21 cellular contexts compared by ENCODE assay signal in genomic region chr19:48311384-48311783, GRCh38. TPM values are rescaled to one million over a fixed set of nuclear protein-coding genes. Genes with fewer than 3 reads are reported as not detected.
DNase-seq lines count a peak whose midpoint lies in the region; ATAC-seq, FAIRE-seq and TF ChIP-seq lines count a peak whose summit lies in the region.
"Had no signal": no experiment of that assay in that cellular context is flagged by ENCODE, and none has a peak within 500 bp of the region (broad histone marks: within the 10 kb centered on the region; RNA-seq: fewer than 3 reads in every experiment).

No MANE protein-coding gene starts in this region.

- H3K36me3 ChIP-seq in left ventricle myocardium inferior (no peaks in the 10 kb centered on the region), heart left ventricle (no peaks in the 10 kb centered on the region), kidney (ENCODE audit: control insufficient read depth in 1 of 2, insufficient read depth in 2 of 2, low read length in 2 of 2) (no peaks in the 10 kb centered on the region), neuronal stem cell (replicated peaks in 1 of 2; ENCODE audit: control insufficient read depth in 2 of 2, insufficient read depth in 2 of 2, low read length in 2 of 2) (no peaks in the 10 kb centered on the region)

- H3K4me2 ChIP-seq in neuronal stem cell (ENCODE audit: insufficient read depth, low read length, poor library complexity, severe bottlenecking): no peak overlapping the region

- H3K4me3 ChIP-seq in left ventricle myocardium inferior (no peak overlapping the region), heart left ventricle (no peak overlapping the region), kidney (ENCODE audit: low read length in 2 of 2) (no peak overlapping the region), neuronal stem cell (ENCODE audit: low read length in 2 of 2) (no peak overlapping the region)
- H3K4me3 ChIP-seq: GM23248 had no signal

- DNase-seq in left ventricle myocardium inferior: no peak
- DNase-seq in heart left ventricle: no peak
- peak; percentile 25 for DNase-seq in kidney
- DNase-seq in neuronal stem cell (ENCODE audit: low spot score): no peak
- DNase-seq in iPS-NIHi11 (ENCODE audit: low spot score): no peak
- DNase-seq: C1 segment of cervical spinal cord; Calu3; CD4-positive, alpha-beta memory T cell; COR-L47; DMS153; DND-41; GM23248; H7; HCEC 1CT had no signal

- no peaks in the 10 kb centered on the region for H3K79me1 ChIP-seq in neuronal stem cell (ENCODE audit: low read depth, low read length)

- no peak for ATAC-seq in heart left ventricle
- ATAC-seq in GM21447 (IDR thresholded peaks at IDR 0.05; ENCODE audit: unreplicated experiment): no peak

- no peak overlapping the region for H2AFZ ChIP-seq in neuronal stem cell (ENCODE audit: low read length)
- H2AFZ ChIP-seq: GM23248 had no signal

- FAIRE-seq in kidney (lab: Jason Lieb, UNC): no peak
- FAIRE-seq: G401.6, GM12892, H1 had no signal

- WGBS in heart left ventricle, 4 donors: 96 to 100% (median 97%) methylated on average over 11 of the region's 11 CpGs
- no CpG with 5 or more reads among the region's 11 CpGs for WGBS in neuronal stem cell (ENCODE audit: extremely low coverage in 2 of 2, insufficient read length in 2 of 2, insufficient replicate concordance in 1 of 2), 2 donors

- no peak overlapping the region for H3K9ac ChIP-seq in kidney (ENCODE audit: low read length in 2 of 2)
- no peak overlapping the region for H3K9ac ChIP-seq in neuronal stem cell (ENCODE audit: low read depth, low read length, poor library complexity)
- H3K9ac ChIP-seq: GM23248 had no signal

- H3K9me3 ChIP-seq in left ventricle myocardium inferior (replicated peaks) (no peaks in the 10 kb centered on the region), heart left ventricle (no peaks in the 10 kb centered on the region), kidney (ENCODE audit: control insufficient read depth in 1 of 2, low read length in 2 of 2) (no peaks in the 10 kb centered on the region), neuronal stem cell (replicated peaks in 1 of 2; ENCODE audit: control insufficient read depth in 2 of 2, insufficient read depth in 1 of 2, low read depth in 1 of 2, low read length in 2 of 2) (no peaks in the 10 kb centered on the region)

- no peak overlapping the region for H4K91ac ChIP-seq in neuronal stem cell (ENCODE audit: low read depth, low read length, poor library complexity)

- TF ChIP-seq CTCF in left ventricle myocardium inferior (IDR thresholded peaks at IDR 0.05; ENCODE audit: borderline replicate concordance) (no peak), heart left ventricle (IDR thresholded peaks at IDR 0.05) (no peak), kidney (IDR thresholded peaks at IDR 0.05; ENCODE audit: borderline replicate concordance, extremely low read depth, insufficient read depth) (no peak)

- H3K27me3 ChIP-seq in left ventricle myocardium inferior (ENCODE audit: low read depth) (no peaks in the 10 kb centered on the region), heart left ventricle (no peaks in the 10 kb centered on the region), neuronal stem cell (ENCODE audit: control insufficient read depth in 3 of 3, insufficient read depth in 3 of 3, low read depth in 1 of 3, low read length in 3 of 3) (peaks cover 0 to 6% (median 0%) of the 10 kb centered on the region in 3 experiments)

- H2BK15ac ChIP-seq in neuronal stem cell (ENCODE audit: low read length): no peak overlapping the region

- H3K18ac ChIP-seq in neuronal stem cell (ENCODE audit: low read length): no peak overlapping the region

- no peak overlapping the region for H3K23ac ChIP-seq in neuronal stem cell (ENCODE audit: low read depth, low read length, poor library complexity)

- no peak overlapping the region for H2AK5ac ChIP-seq in neuronal stem cell (ENCODE audit: low read depth, low read length)

- H3K4me1 ChIP-seq in left ventricle myocardium inferior: peaks cover 28% of the 10 kb centered on the region
- peaks cover 0 to 26% (median 15%) of the 10 kb centered on the region in 12 donors for H3K4me1 ChIP-seq in heart left ventricle
- no peaks in the 10 kb centered on the region for H3K4me1 ChIP-seq in kidney (ENCODE audit: control insufficient read depth in 1 of 2, insufficient read depth in 1 of 2, low read depth in 1 of 2, low read length in 2 of 2)
- peaks cover 2 to 5% of the 10 kb centered on the region in 2 donors for H3K4me1 ChIP-seq in neuronal stem cell (ENCODE audit: control insufficient read depth in 2 of 2, insufficient read depth in 1 of 2, low read depth in 1 of 2, low read length in 2 of 2)

- intact Hi-C loops in left ventricle myocardium inferior (cut with micrococcal nuclease) (no loop called here), heart left ventricle (cut with DNase I) (loop anchor here in 4 of 10 donors (10.0 kb wide), 1 partner anchor 273 kb away; no protein-coding TSS in a partner anchor), kidney (cut with DNase I) (no loop called here)

- H2BK120ac ChIP-seq in neuronal stem cell (ENCODE audit: low read depth, low read length): no peak overlapping the region

- H2BK5ac ChIP-seq in neuronal stem cell (ENCODE audit: low read length): peak overlapping the region; percentile 15

- no peak overlapping the region for H2BK12ac ChIP-seq in neuronal stem cell (ENCODE audit: low read length)

- no peak overlapping the region for H3K14ac ChIP-seq in neuronal stem cell (ENCODE audit: low read length)

- no peak for TF ChIP-seq POLR2A in heart left ventricle (IDR thresholded peaks at IDR 0.05)

- no peak overlapping the region for H3K4ac ChIP-seq in neuronal stem cell (ENCODE audit: low read length)

- no peak overlapping the region for H4K8ac ChIP-seq in neuronal stem cell (ENCODE audit: low read depth, low read length)

- H3K27ac ChIP-seq in left ventricle myocardium inferior (replicated peaks) (peak overlapping the region; percentile 56), heart left ventricle (peak overlapping the region in 4 of 12 donors; percentile 65 to 68 (median 66)), kidney (ENCODE audit: low read depth in 2 of 2, low read length in 2 of 2) (no peak overlapping the region), neuronal stem cell (replicated peaks; ENCODE audit: low read length) (no peak overlapping the region)
- H3K27ac ChIP-seq: GM23248 had no signal

RNA-seq across cellular contexts. Expression of gene EMP3, which starts 14.0 kb away (rescaled TPM):
- total RNA-seq in left ventricle myocardium inferior (32.1 TPM), heart left ventricle (100 to 1,000 TPM in 1 of 9 donors, 10 to 100 TPM in 8; 17.7 to 105 (median 57.8) TPM), kidney (78.6 TPM)
- polyA plus RNA-seq in heart left ventricle (10 to 100 TPM; 60.5 to 91.9 TPM), kidney (ENCODE audit: insufficient read depth, low read depth, low replicate concordance) (75.9 TPM)
- 45.0 TPM for polyA plus RNA-seq in neuronal stem cell (2013, experiment 1 of 2)
- polyA plus RNA-seq in neuronal stem cell (2013, experiment 2 of 2): 46.0 TPM

RNA-seq across cellular contexts. Expression of gene ZNF114, which starts 41.5 kb away (rescaled TPM):
- total RNA-seq in left ventricle myocardium inferior (0.55 TPM), heart left ventricle (1 to 10 TPM in 1 of 9 donors, under 1 TPM in 6, not detected in 2; 0.16 to 1.5 (median 0.32) TPM), kidney (1.2 TPM)
- polyA plus RNA-seq in heart left ventricle (1 to 10 TPM in 1 of 2 donors, under 1 TPM in 1; 0.19 to 1.0 TPM), kidney (ENCODE audit: insufficient read depth, low read depth, low replicate concordance) (0.17 TPM)
- polyA plus RNA-seq in neuronal stem cell (2013, experiment 1 of 2): 3.0 TPM
- 2.6 TPM for polyA plus RNA-seq in neuronal stem cell (2013, experiment 2 of 2)
- polyA plus RNA-seq: CD4-positive, alpha-beta memory T cell; GM23248 had no signal

RNA-seq across cellular contexts. Expression of gene TMEM143, which starts 52.4 kb away (rescaled TPM):
- total RNA-seq in left ventricle myocardium inferior: 108 TPM
- 10 to 100 TPM; 28.3 to 96.1 (median 66.2) TPM for total RNA-seq in heart left ventricle
- 10 to 100 TPM; 12.9 to 41.0 TPM for polyA plus RNA-seq in heart left ventricle
- 9.2 TPM for total RNA-seq in kidney
- polyA plus RNA-seq in kidney (ENCODE audit: insufficient read depth, low read depth, low replicate concordance): 15.7 TPM
- 8.5 TPM for polyA plus RNA-seq in neuronal stem cell (2013, experiment 1 of 2)
- 8.9 TPM for polyA plus RNA-seq in neuronal stem cell (2013, experiment 2 of 2)

RNA-seq across cellular contexts. Expression of gene SYNGR4, which starts 52.8 kb away (rescaled TPM):
- total RNA-seq in left ventricle myocardium inferior (not detected), heart left ventricle (not detected), kidney (not detected)
- polyA plus RNA-seq in heart left ventricle (not detected), kidney (ENCODE audit: insufficient read depth, low read depth, low replicate concordance) (not detected)
- polyA plus RNA-seq in neuronal stem cell (2013, experiment 1 of 2): 0.13 TPM
- polyA plus RNA-seq in neuronal stem cell (2013, experiment 2 of 2): 0.12 TPM
- total RNA-seq: A172; A673; Calu3; CD4-positive, alpha-beta memory T cell; GM23248; H1; H7 had no signal
- polyA plus RNA-seq: BJ; CD4-positive, alpha-beta memory T cell; GM23248 had no signal

RNA-seq across cellular contexts. Expression of gene CARD8, which starts 55.7 kb away (rescaled TPM):
- total RNA-seq in left ventricle myocardium inferior (33.3 TPM), heart left ventricle (10 to 100 TPM; 18.3 to 49.0 (median 28.8) TPM), kidney (53.1 TPM)
- polyA plus RNA-seq in heart left ventricle (10 to 100 TPM; 22.6 to 23.1 TPM), kidney (ENCODE audit: insufficient read depth, low read depth, low replicate concordance) (11.4 TPM)
- 30.9 TPM for polyA plus RNA-seq in neuronal stem cell (2013, experiment 1 of 2)
- polyA plus RNA-seq in neuronal stem cell (2013, experiment 2 of 2): 30.1 TPM
